In genomic region chr9:128190013-128190412, GRCh38 we compare ENCODE assay signal across 10 cellular contexts. TPM values are rescaled to one million over a fixed set of nuclear protein-coding genes. Genes with fewer than 3 reads are reported as not detected.
DNase-seq lines count a peak whose midpoint lies in the region; TF ChIP-seq lines count a peak whose summit lies in the region.
"Had no signal": no experiment of that assay in that cellular context is flagged by ENCODE, and none has a peak within 500 bp of the region (broad histone marks: within the 10 kb centered on the region; RNA-seq: fewer than 3 reads in every experiment).

No MANE protein-coding gene starts in this region.

- peaks cover 31% of the 10 kb centered on the region for H3K36me3 Mint-ChIP-seq in T-helper 2 cell treated with Interferon-gamma antibody and Interleukin-4, amounts not matched to agents 5 μg/mL and 100 μg/mL, for 36 hours (ENCODE audit: low read depth)
- H3K36me3 Mint-ChIP-seq in dendritic cell treated with granulocyte-macrophage colony-stimulating factor and Interleukin-4, amounts not matched to agents 40 ng/mL and 50 ng/mL, for 4 days (ENCODE audit: low read depth), result peaks cover 68% of the 10 kb centered on the region

- H3K27ac Mint-ChIP-seq in T-helper 2 cell treated with Interferon-gamma antibody and Interleukin-4, amounts not matched to agents 5 μg/mL and 100 μg/mL, for 36 hours, result peak overlapping the region; percentile 81
- H3K27ac Mint-ChIP-seq in dendritic cell treated with granulocyte-macrophage colony-stimulating factor and Interleukin-4, amounts not matched to agents 40 ng/mL and 50 ng/mL, for 4 days, result peak overlapping the region; percentile 98

- H2AFZ ChIP-seq in OCI-LY3 (ENCODE audit: low read depth, low read length), result no peak overlapping the region

- H3K4me1 ChIP-seq in OCI-LY3 (ENCODE audit: low read length) (peaks cover 9% of the 10 kb centered on the region), rectal smooth muscle tissue (ENCODE audit: control insufficient read depth, insufficient read depth, low read length) (peaks cover 8% of the 10 kb centered on the region)

- H3K4me3 ChIP-seq in OCI-LY3 (ENCODE audit: low read length) (peak overlapping the region; percentile 98), rectal smooth muscle tissue (ENCODE audit: low read length) (peak overlapping the region; percentile 91)

- no peak for DNase-seq in T-helper 2 cell treated with Interferon-gamma antibody and Interleukin-4, amounts not matched to agents 5 μg/mL and 100 μg/mL, for 36 hours (ENCODE audit: low spot score)
- DNase-seq in T-helper 2 cell (no peak), posterior vena cava (ENCODE audit: low spot score) (no peak)
- DNase-seq in effector CD4-positive, alpha-beta T cell, result no peak
- DNase-seq in activated CD4-positive, alpha-beta T cell treated with anti-CD3 and anti-CD28 coated beads for 1 hour, result no peak
- DNase-seq: AML-193 had no signal

- H3K27me3 Mint-ChIP-seq in T-helper 2 cell treated with Interferon-gamma antibody and Interleukin-4, amounts not matched to agents 5 μg/mL and 100 μg/mL, for 36 hours (ENCODE audit: low read depth), result no peaks in the 10 kb centered on the region
- no peaks in the 10 kb centered on the region for H3K27me3 Mint-ChIP-seq in dendritic cell treated with granulocyte-macrophage colony-stimulating factor and Interleukin-4, amounts not matched to agents 40 ng/mL and 50 ng/mL, for 4 days

- H3K36me3 ChIP-seq in OCI-LY3 (replicated peaks; ENCODE audit: low read depth, low read length) (peaks cover 13% of the 10 kb centered on the region), rectal smooth muscle tissue (ENCODE audit: control insufficient read depth, insufficient read depth, low read length) (peaks cover 11% of the 10 kb centered on the region)

- H3K79me2 ChIP-seq in OCI-LY3 (ENCODE audit: low read length), result peaks cover 20% of the 10 kb centered on the region

- H3K4me1 Mint-ChIP-seq in T-helper 2 cell treated with Interferon-gamma antibody and Interleukin-4, amounts not matched to agents 5 μg/mL and 100 μg/mL, for 36 hours (ENCODE audit: low read depth), result peaks cover 21% of the 10 kb centered on the region
- peaks cover 28% of the 10 kb centered on the region for H3K4me1 Mint-ChIP-seq in dendritic cell treated with granulocyte-macrophage colony-stimulating factor and Interleukin-4, amounts not matched to agents 40 ng/mL and 50 ng/mL, for 4 days (ENCODE audit: low read depth)

- H3K4me3 Mint-ChIP-seq in T-helper 2 cell treated with Interferon-gamma antibody and Interleukin-4, amounts not matched to agents 5 μg/mL and 100 μg/mL, for 36 hours, result peak overlapping the region; percentile 98
- H3K4me3 Mint-ChIP-seq in dendritic cell treated with granulocyte-macrophage colony-stimulating factor and Interleukin-4, amounts not matched to agents 40 ng/mL and 50 ng/mL, for 4 days, result peak overlapping the region; percentile 51

- H3K4me2 ChIP-seq in OCI-LY3 (ENCODE audit: low read length), result peak overlapping the region; percentile 73

- no peaks in the 10 kb centered on the region for H3K9me3 ChIP-seq in OCI-LY3 (ENCODE audit: insufficient read depth, low read length)

- intact Hi-C loops in dendritic cell treated with granulocyte-macrophage colony-stimulating factor and Interleukin-4, amounts not matched to agents 40 ng/mL and 50 ng/mL, for 4 days (cut with micrococcal nuclease), result no loop called here
- intact Hi-C loops in posterior vena cava (cut with DNase I), result no loop called here

- no peak for TF ChIP-seq CTCF in OCI-LY3 (IDR thresholded peaks at IDR 0.05; ENCODE audit: low read depth, low read length)

- H3K27ac ChIP-seq in OCI-LY3 (ENCODE audit: low read length), result no peak overlapping the region
- H3K27ac ChIP-seq in rectal smooth muscle tissue (ENCODE audit: low read depth, low read length), result no peak overlapping the region

- H3K9me3 Mint-ChIP-seq in T-helper 2 cell treated with Interferon-gamma antibody and Interleukin-4, amounts not matched to agents 5 μg/mL and 100 μg/mL, for 36 hours, result no peaks in the 10 kb centered on the region
- H3K9me3 Mint-ChIP-seq in dendritic cell treated with granulocyte-macrophage colony-stimulating factor and Interleukin-4, amounts not matched to agents 40 ng/mL and 50 ng/mL, for 4 days, result no peaks in the 10 kb centered on the region

- no peaks in the 10 kb centered on the region for H3K27me3 ChIP-seq in OCI-LY3 (ENCODE audit: low read depth, low read length)
- H3K27me3 ChIP-seq in rectal smooth muscle tissue (ENCODE audit: control insufficient read depth, insufficient read depth, low read length), result no peaks in the 10 kb centered on the region

- no peaks in the 10 kb centered on the region for H4K20me1 ChIP-seq in OCI-LY3 (ENCODE audit: insufficient read depth, low read length)

- no peak overlapping the region for H3K9ac ChIP-seq in OCI-LY3 (ENCODE audit: low read length)
- H3K9ac ChIP-seq in rectal smooth muscle tissue (ENCODE audit: low read length), result no peak overlapping the region

RNA-seq across cellular contexts. Expression of gene CIZ1, which starts 1.4 kb away (rescaled TPM):
- total RNA-seq in posterior vena cava, result 10 to 100 TPM; 88.3 to 99.4 TPM

RNA-seq across cellular contexts. Expression of gene DNM1, which starts 13.2 kb away (rescaled TPM):
- total RNA-seq in posterior vena cava, result 10 to 100 TPM; 19.0 to 46.5 TPM

RNA-seq across cellular contexts. Expression of gene BBLN, which starts 29.9 kb away (rescaled TPM):
- 10 to 100 TPM; 41.9 to 49.1 TPM for total RNA-seq in posterior vena cava

RNA-seq across cellular contexts. Expression of gene LCN2, which starts 40.8 kb away (rescaled TPM):
- under 1 TPM; 0.67 to 0.69 TPM for total RNA-seq in posterior vena cava
- total RNA-seq: RPMI7951 had no signal
